8 cellular contexts compared by ENCODE assay signal in genomic region chr1:71080782-71081696, GRCh38. TPM values are rescaled to one million over a fixed set of nuclear protein-coding genes. Genes with fewer than 3 reads are reported as not detected.
DNase-seq lines count a peak whose midpoint lies in the region; ATAC-seq and TF ChIP-seq lines count a peak whose summit lies in the region.

ZRANB2 (minus strand) TSS chr1:71081035; CDS start chr1:71080995, 40 bp downstream.

- H3K27ac Mint-ChIP-seq in activated CD4-positive, alpha-beta T cell treated with anti-CD3 and anti-CD28 coated beads for 36 hours, result peak within 1 kb of the TSS; percentile 96

- peaks cover 18% of the 10 kb centered on the region for H3K4me1 Mint-ChIP-seq in activated CD4-positive, alpha-beta T cell treated with anti-CD3 and anti-CD28 coated beads for 36 hours

- POLR2A ChIA-PET in activated CD4-positive, alpha-beta T cell treated with anti-CD3 and anti-CD28 coated beads for 36 hours (lab: Charles Lee), result interaction anchor here (0.6 to 1.1 kb wide), 5 partner anchors 15 to 726 kb away, joined by 3 to 4 read pairs (median 3); partner anchors contain the start of gene ANKRD13C

- TF ChIP-seq POLR2A in GM19099 (IDR thresholded peaks at IDR 0.05; ENCODE audit: extremely low read depth, insufficient read length, low read depth), result peak; percentile 89

- peak within 1 kb of the TSS; percentile 76 for H3K27ac ChIP-seq in cingulate gyrus (ENCODE audit: low read depth, low read length)

- peak; percentile 90 for DNase-seq in Ammon's horn (ENCODE audit: low spot score)
- peak; percentile 100 for DNase-seq in NCI-H510A treated with DMSO at 0.1 percent for 48 hours (lab: John Stamatoyannopoulos, UW)
- DNase-seq in activated CD4-positive, alpha-beta T cell treated with anti-CD3 and anti-CD28 coated beads for 36 hours, result peak; percentile 92
- peak; percentile 97 for DNase-seq in kidney tubule cell (ENCODE audit: low spot score)
- peak; percentile 82 for DNase-seq in stimulated activated CD4-positive, alpha-beta T cell treated with anti-CD3 and anti-CD28 coated beads, Interleukin-1b, Interleukin-23, amount 100 ng/mL, for 4 hours (ENCODE audit: low read depth in 2 of 2)

- intact Hi-C loops in activated CD4-positive, alpha-beta T cell treated with anti-CD3 and anti-CD28 coated beads for 36 hours (cut with DNase I, micrococcal nuclease), result loop anchor here (1.0 to 5.0 kb wide), 6 partner anchors 670 to 1201 kb away; partner anchors contain the start of genes ANKRD13C (in 2 of the 2), CTH (in 2 of the 2), LRRC40 (in 2 of the 2) and NEGR1 (in 1 of the 2)

- no peaks in the 10 kb centered on the region for H3K9me3 Mint-ChIP-seq in activated CD4-positive, alpha-beta T cell treated with anti-CD3 and anti-CD28 coated beads for 36 hours (ENCODE audit: low read depth)

- ATAC-seq in HG03439 (IDR thresholded peaks at IDR 0.05; ENCODE audit: unreplicated experiment), result peak; percentile 100
- peak; percentile 98 for ATAC-seq in activated CD4-positive, alpha-beta T cell treated with anti-CD3 and anti-CD28 coated beads for 36 hours

- H3K27me3 Mint-ChIP-seq in activated CD4-positive, alpha-beta T cell treated with anti-CD3 and anti-CD28 coated beads for 36 hours, result peaks cover 13% of the 10 kb centered on the region

- H3K4me3 Mint-ChIP-seq in activated CD4-positive, alpha-beta T cell treated with anti-CD3 and anti-CD28 coated beads for 36 hours, result peak within 1 kb of the TSS; percentile 99

- H3K36me3 Mint-ChIP-seq in activated CD4-positive, alpha-beta T cell treated with anti-CD3 and anti-CD28 coated beads for 36 hours (ENCODE audit: low read depth), result peaks cover 21% of the 10 kb centered on the region

- CTCF ChIA-PET in activated CD4-positive, alpha-beta T cell treated with anti-CD3 and anti-CD28 coated beads for 36 hours (lab: Charles Lee), result interaction anchor here (0.6 to 1.8 kb wide), 7 partner anchors 8 to 1585 kb away, joined by 3 to 10 read pairs (median 4); no protein-coding TSS in a partner anchor

RNA-seq across cellular contexts. Expression of gene ZRANB2, which starts in this region (rescaled TPM):
- 100 to 1,000 TPM; 114 to 148 TPM for total RNA-seq in activated CD4-positive, alpha-beta T cell treated with anti-CD3 and anti-CD28 coated beads for 36 hours

Comparison
In these comparisons a context has a peak if more than half of its experiments do, and no peak if none do; other contexts are left out.
1. Peak in every context shown above with its lines: DNase-seq, ATAC-seq and H3K27ac ChIP-seq.